ENCODE assay signal across 19 cellular contexts in the genomic region with DNA sequence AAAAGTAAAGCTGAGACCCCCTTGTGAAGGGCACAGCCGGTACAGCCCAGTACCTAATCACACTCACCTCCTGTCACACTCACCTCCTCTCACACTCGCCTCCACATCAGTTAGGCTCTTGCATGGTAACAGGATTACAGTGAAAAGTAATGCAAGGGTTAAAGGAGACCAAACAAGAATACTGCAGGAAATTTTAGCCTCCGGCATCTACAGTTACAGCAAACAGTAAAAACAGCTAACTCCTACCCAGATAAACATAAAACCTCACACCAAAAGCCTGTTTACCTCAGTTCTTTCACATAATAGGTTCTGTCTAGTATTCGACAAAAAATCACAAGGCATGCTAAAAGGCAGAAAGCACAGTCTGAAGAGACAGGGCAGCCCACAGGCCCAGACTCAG. TPM values are rescaled to one million over a fixed set of nuclear protein-coding genes. Genes with fewer than 3 reads are reported as not detected.
DNase-seq lines count a peak whose midpoint lies in the region; ATAC-seq, FAIRE-seq and TF ChIP-seq lines count a peak whose summit lies in the region.
"Had no signal": no experiment of that assay in that cellular context is flagged by ENCODE, and none has a peak within 500 bp of the region (broad histone marks: within the 10 kb centered on the region; RNA-seq: fewer than 3 reads in every experiment).

No MANE protein-coding gene starts in this region.

- H3K36me3 ChIP-seq in HepG2 (replicated peaks in 1 of 2; ENCODE audit: control insufficient read depth in 1 of 2, insufficient read depth in 2 of 2, low read length in 2 of 2) (no peaks in the 10 kb centered on the region), right lobe of liver (no peaks in the 10 kb centered on the region)

- POLR2A ChIA-PET in HepG2 (lab: Yijun Ruan, JAX) = no interaction called here

- H3K27ac Mint-ChIP-seq in glutamatergic neuron (ENCODE audit: unreplicated experiment) (peak overlapping the region; percentile 53), progenitor cell of endocrine pancreas (peak overlapping the region; percentile 15)
- H3K27ac Mint-ChIP-seq in stimulated activated naive B cell treated with anti-CD40 and anti-IgM and Interleukin-4, amounts not matched to agents 10 μg/mL and 1 μg/mL and 100 μg/mL, for 72 hours = no peak overlapping the region
- H3K27ac Mint-ChIP-seq: CD4-positive, CD25-positive, alpha-beta regulatory T cell had no signal

- TF ChIP-seq POLR2A in HepG2 (IDR thresholded peaks at IDR 0.05; ENCODE audit: insufficient read depth in 1 of 2, low read depth in 2 of 2, low read length in 2 of 2) = no peak
- no peak for TF ChIP-seq POLR2A in right lobe of liver (IDR thresholded peaks at IDR 0.05)

- BruUV-seq in HepG2 (replicated peaks; lab: Mats Ljungman, UMichigan) = no TSS peak

- no peak overlapping the region for H3K9ac ChIP-seq in HepG2 (ENCODE audit: insufficient read depth, low read depth, low read length)
- H3K9ac ChIP-seq: BLaER1 treated with 17β-estradiol and CSF1 and Interleukin-3, amounts not matched to agents 10 nM and 100 nM had no signal

- H3K4me1 Mint-ChIP-seq in glutamatergic neuron (ENCODE audit: low read depth, unreplicated experiment) (peaks cover 59% of the 10 kb centered on the region), progenitor cell of endocrine pancreas (ENCODE audit: low read depth) (peaks cover 11% of the 10 kb centered on the region)
- peaks cover 38 to 68% of the 10 kb centered on the region in 2 donors for H3K4me1 Mint-ChIP-seq in stimulated activated naive B cell treated with anti-CD40 and anti-IgM and Interleukin-4, amounts not matched to agents 10 μg/mL and 1 μg/mL and 100 μg/mL, for 72 hours

- no peak overlapping the region for H3K4me2 ChIP-seq in HepG2 (ENCODE audit: low read depth, low read length)

- WGBS in HepG2 (ENCODE audit: low lambda C conversion rate) = 93% methylated on average over 4 of the region's 4 CpGs
- 80% methylated on average over 3 of the region's 4 CpGs for WGBS in right lobe of liver (ENCODE audit: insufficient coverage, low coverage, low lambda C conversion rate, missing lambda C conversion rate)

- CTCF ChIA-PET in HepG2 (lab: Yijun Ruan, JAX; ENCODE audit: low intra/inter-chr PET ratio, low total read pairs) = no interaction called here

- H3K36me3 Mint-ChIP-seq in glutamatergic neuron (ENCODE audit: unreplicated experiment) (no peaks in the 10 kb centered on the region), progenitor cell of endocrine pancreas (ENCODE audit: insufficient read depth) (peaks cover 4% of the 10 kb centered on the region)
- peaks cover 18 to 23% of the 10 kb centered on the region in 2 donors for H3K36me3 Mint-ChIP-seq in stimulated activated naive B cell treated with anti-CD40 and anti-IgM and Interleukin-4, amounts not matched to agents 10 μg/mL and 1 μg/mL and 100 μg/mL, for 72 hours

- H3K4me3 ChIP-seq in HepG2 (replicated peaks in 1 of 3; ENCODE audit: insufficient read depth in 1 of 3, low read depth in 2 of 3, low read length in 3 of 3) = no peak overlapping the region
- no peak overlapping the region for H3K4me3 ChIP-seq in right lobe of liver
- H3K4me3 ChIP-seq: BLaER1 treated with 17β-estradiol and CSF1 and Interleukin-3, amounts not matched to agents 10 nM and 100 nM; GM12878 had no signal

- no peak for ATAC-seq in HepG2
- ATAC-seq in right lobe of liver = no peak
- ATAC-seq in HG03439 (IDR thresholded peaks at IDR 0.05; ENCODE audit: unreplicated experiment) = no peak
- no peak for ATAC-seq in stimulated activated naive B cell treated with anti-CD40 and anti-IgM and Interleukin-4, amounts not matched to agents 10 μg/mL and 1 μg/mL and 100 μg/mL, for 72 hours (replicated peaks)
- ATAC-seq: GM12878, HCT116 had no signal

- peak overlapping the region; percentile 4 for H3K4me3 Mint-ChIP-seq in glutamatergic neuron (ENCODE audit: unreplicated experiment)
- H3K4me3 Mint-ChIP-seq in progenitor cell of endocrine pancreas (ENCODE audit: low read depth) = no peak overlapping the region
- H3K4me3 Mint-ChIP-seq in stimulated activated naive B cell treated with anti-CD40 and anti-IgM and Interleukin-4, amounts not matched to agents 10 μg/mL and 1 μg/mL and 100 μg/mL, for 72 hours = no peak overlapping the region
- H3K4me3 Mint-ChIP-seq: CD4-positive, CD25-positive, alpha-beta regulatory T cell had no signal

- TF ChIP-seq CTCF in HepG2 (CRISPR knock-in tag; IDR thresholded peaks at IDR 0.05) (no peak), right lobe of liver (IDR thresholded peaks at IDR 0.05) (no peak), glutamatergic neuron (IDR thresholded peaks at IDR 0.05; ENCODE audit: partially characterized antibody, unreplicated experiment) (no peak), progenitor cell of endocrine pancreas (IDR thresholded peaks at IDR 0.05; ENCODE audit: unreplicated experiment) (no peak)

- no peaks in the 10 kb centered on the region for H3K27me3 Mint-ChIP-seq in glutamatergic neuron (ENCODE audit: unreplicated experiment)
- H3K27me3 Mint-ChIP-seq in progenitor cell of endocrine pancreas = peaks cover 2% of the 10 kb centered on the region
- no peaks in the 10 kb centered on the region for H3K27me3 Mint-ChIP-seq in stimulated activated naive B cell treated with anti-CD40 and anti-IgM and Interleukin-4, amounts not matched to agents 10 μg/mL and 1 μg/mL and 100 μg/mL, for 72 hours
- H3K27me3 Mint-ChIP-seq: CD4-positive, CD25-positive, alpha-beta regulatory T cell had no signal

- in situ Hi-C loops in HepG2 (cut with HindIII; ENCODE audit: extremely low pct_ligation_motif_present, low pct_unique_long_range_greater_than_20kb) = no loop called here

- no peak overlapping the region for H3K27ac ChIP-seq in HepG2 (ENCODE audit: extremely low read length, insufficient read depth, low read length)
- no peak overlapping the region for H3K27ac ChIP-seq in right lobe of liver
- H3K27ac ChIP-seq: BLaER1 treated with 17β-estradiol and CSF1 and Interleukin-3, amounts not matched to agents 10 nM and 100 nM had no signal

- H3K9me3 Mint-ChIP-seq in glutamatergic neuron (ENCODE audit: unreplicated experiment) (peaks cover 3% of the 10 kb centered on the region), progenitor cell of endocrine pancreas (ENCODE audit: low read depth) (peaks cover 4% of the 10 kb centered on the region)
- H3K9me3 Mint-ChIP-seq in stimulated activated naive B cell treated with anti-CD40 and anti-IgM and Interleukin-4, amounts not matched to agents 10 μg/mL and 1 μg/mL and 100 μg/mL, for 72 hours = no peaks in the 10 kb centered on the region

- intact Hi-C loops in HepG2 (cut with micrococcal nuclease; ENCODE audit: unreplicated experiment) = no loop called here
- intact Hi-C loops in right lobe of liver (cut with DNase I) = no loop called here

- FAIRE-seq in HepG2 (lab: Jason Lieb, UNC) = no peak
- FAIRE-seq: GM12878, GM18507, H54 had no signal

- TF ChIP-seq RAD21 in HepG2 (CRISPR knock-in tag; IDR thresholded peaks at IDR 0.05) = no peak

- H3K9me3 ChIP-seq in HepG2 (ENCODE audit: low read length) = no peaks in the 10 kb centered on the region
- H3K9me3 ChIP-seq in right lobe of liver = no peaks in the 10 kb centered on the region

- no peaks in the 10 kb centered on the region for H3K79me2 ChIP-seq in HepG2 (ENCODE audit: insufficient read depth, low read length)

- H3K4me1 ChIP-seq in HepG2 (ENCODE audit: insufficient read depth, low read length) (no peaks in the 10 kb centered on the region), right lobe of liver (no peaks in the 10 kb centered on the region)

- no peaks in the 10 kb centered on the region for H4K20me1 ChIP-seq in HepG2 (ENCODE audit: insufficient read depth, low read length)

- H3K27me3 ChIP-seq in HepG2 (ENCODE audit: control insufficient read depth in 1 of 2, insufficient read depth in 2 of 2, low read length in 2 of 2) (no peaks in the 10 kb centered on the region), right lobe of liver (no peaks in the 10 kb centered on the region)
- H3K27me3 ChIP-seq: BLaER1 treated with 17β-estradiol and CSF1 and Interleukin-3, amounts not matched to agents 10 nM and 100 nM had no signal

- TF ChIP-seq EP300 in HepG2 (IDR thresholded peaks at IDR 0.05; ENCODE audit: low read depth in 2 of 2, low read length in 2 of 2) (no peak), HepG2 (CRISPR knock-in tag; IDR thresholded peaks at IDR 0.05; ENCODE audit: borderline replicate concordance) (no peak)

- H2AFZ ChIP-seq in HepG2 (ENCODE audit: low read length) = no peak overlapping the region

- DNase-seq in HepG2 (ENCODE audit: low spot score) = no peak
- DNase-seq in right lobe of liver = no peak
- DNase-seq in glutamatergic neuron = no peak
- DNase-seq in progenitor cell of endocrine pancreas (ENCODE audit: low spot score, unreplicated experiment) = no peak
- DNase-seq in NCI-H1417 (lab: John Stamatoyannopoulos, UW) = no peak
- no peak for DNase-seq in stimulated activated naive B cell treated with anti-CD40 and anti-IgM and Interleukin-4, amounts not matched to agents 10 μg/mL and 1 μg/mL and 100 μg/mL, for 72 hours
- DNase-seq in islet precursor cell = no peak
- DNase-seq: 8988T; AML-193; Calu3; CD4-positive, CD25-positive, alpha-beta regulatory T cell; DMS 273 treated with DMSO at 0.1 percent for 48 hours; DMS79 had no signal

RNA-seq across cellular contexts. Expression of a gene that starts 55.6 kb away (rescaled TPM):
- total RNA-seq in HepG2 (2016; rRNA removed; fragmentation: Illumina TruSeq; extraction: Trizol) = 26.0 and 28.0 TPM in 2 replicates
- total RNA-seq in HepG2 (2016; cell fraction: cytosol; rRNA removed; fragmentation: Illumina TruSeq; extraction: Trizol; ENCODE audit: low read depth) = 38.2 and 38.5 TPM in 2 replicates
- total RNA-seq in HepG2 (2016; cell fraction: insoluble cytoplasmic fraction; rRNA removed; fragmentation: Illumina TruSeq; extraction: Trizol) = 24.7 and 29.3 TPM in 2 replicates
- total RNA-seq in HepG2 (2016; cell fraction: membrane; rRNA removed; fragmentation: Illumina TruSeq; extraction: Trizol) = 21.6 and 25.0 TPM in 2 replicates
- total RNA-seq in HepG2 (2016; cell fraction: nucleus; rRNA removed; fragmentation: Illumina TruSeq; extraction: Trizol) = 29.9 and 30.1 TPM in 2 replicates
- 12.7 and 15.4 TPM in 2 replicates for polyA plus RNA-seq in HepG2 (2011; rRNA removed)
- 12.8 and 14.3 TPM in 2 replicates for polyA plus RNA-seq in HepG2 (2011; cell fraction: cytosol; rRNA removed)
- polyA plus RNA-seq in HepG2 (2011; cell fraction: nucleus; rRNA removed) = 8.4 and 10.7 TPM in 2 replicates
- polyA plus RNA-seq in HepG2 (2012) = 7.3 and 8.6 TPM in 2 replicates
- 6.3 and 6.7 TPM in 2 replicates for polyA plus RNA-seq in HepG2 (2016; cell fraction: cytosol; fragmentation: Illumina TruSeq; extraction: Trizol; ENCODE audit: low read depth)
- 17.7 and 22.2 TPM in 2 replicates for polyA plus RNA-seq in HepG2 (2016; cell fraction: insoluble cytoplasmic fraction; fragmentation: Illumina TruSeq; extraction: Trizol; ENCODE audit: low read depth)
- 7.8 and 8.7 TPM in 2 replicates for polyA plus RNA-seq in HepG2 (2016; cell fraction: membrane; fragmentation: Illumina TruSeq; extraction: Trizol; ENCODE audit: low read depth)
- polyA plus RNA-seq in HepG2 (2016; cell fraction: nucleus; fragmentation: Illumina TruSeq; extraction: Trizol; ENCODE audit: insufficient read depth, low read depth) = 9.7 and 11.7 TPM in 2 replicates
- 53.8 and 71.4 TPM in 2 replicates for polyA minus RNA-seq in HepG2 (2011; rRNA and poly(A)+ RNA removed; ENCODE audit: low replicate concordance)
- polyA minus RNA-seq in HepG2 (2011; cell fraction: cytosol; rRNA and poly(A)+ RNA removed) = 9.6 and 10.5 TPM in 2 replicates
- 54.6 and 59.7 TPM in 2 replicates for polyA minus RNA-seq in HepG2 (2011; cell fraction: nucleus; rRNA and poly(A)+ RNA removed)
- 10 to 100 TPM in 5 of 6 experiments, 1 to 10 TPM in 1; 7.2 to 12.9 (median 11.7) TPM for total RNA-seq in right lobe of liver
- 14.2 TPM for total RNA-seq in glutamatergic neuron (ENCODE audit: unreplicated experiment)
- 20.2 and 20.8 TPM in 2 replicates for total RNA-seq in progenitor cell of endocrine pancreas

RNA-seq across cellular contexts. Expression of a gene that starts 56.2 kb away (rescaled TPM):
- total RNA-seq in HepG2 (2016; rRNA removed; fragmentation: Illumina TruSeq; extraction: Trizol) = 64.6 and 80.2 TPM in 2 replicates
- total RNA-seq in HepG2 (2016; cell fraction: cytosol; rRNA removed; fragmentation: Illumina TruSeq; extraction: Trizol; ENCODE audit: low read depth) = 73.1 and 82.6 TPM in 2 replicates
- total RNA-seq in HepG2 (2016; cell fraction: insoluble cytoplasmic fraction; rRNA removed; fragmentation: Illumina TruSeq; extraction: Trizol) = 63.7 and 77.9 TPM in 2 replicates
- total RNA-seq in HepG2 (2016; cell fraction: membrane; rRNA removed; fragmentation: Illumina TruSeq; extraction: Trizol) = 106 and 122 TPM in 2 replicates
- total RNA-seq in HepG2 (2016; cell fraction: nucleus; rRNA removed; fragmentation: Illumina TruSeq; extraction: Trizol) = 32.6 and 33.3 TPM in 2 replicates
- polyA plus RNA-seq in HepG2 (2011; rRNA removed) = 57.0 and 67.5 TPM in 2 replicates
- polyA plus RNA-seq in HepG2 (2011; cell fraction: cytosol; rRNA removed) = 51.3 and 61.3 TPM in 2 replicates
- polyA plus RNA-seq in HepG2 (2011; cell fraction: nucleus; rRNA removed) = 14.6 and 17.6 TPM in 2 replicates
- polyA plus RNA-seq in HepG2 (2012) = 54.2 and 60.4 TPM in 2 replicates
- polyA plus RNA-seq in HepG2 (2016; cell fraction: cytosol; fragmentation: Illumina TruSeq; extraction: Trizol; ENCODE audit: low read depth) = 97.6 and 109 TPM in 2 replicates
- polyA plus RNA-seq in HepG2 (2016; cell fraction: insoluble cytoplasmic fraction; fragmentation: Illumina TruSeq; extraction: Trizol; ENCODE audit: low read depth) = 80.7 and 81.4 TPM in 2 replicates
- 106 and 108 TPM in 2 replicates for polyA plus RNA-seq in HepG2 (2016; cell fraction: membrane; fragmentation: Illumina TruSeq; extraction: Trizol; ENCODE audit: low read depth)
- polyA plus RNA-seq in HepG2 (2016; cell fraction: nucleus; fragmentation: Illumina TruSeq; extraction: Trizol; ENCODE audit: insufficient read depth, low read depth) = 40.8 and 43.1 TPM in 2 replicates
- 29.2 and 36.0 TPM in 2 replicates for polyA minus RNA-seq in HepG2 (2011; rRNA and poly(A)+ RNA removed; ENCODE audit: low replicate concordance)
- 18.1 and 22.4 TPM in 2 replicates for polyA minus RNA-seq in HepG2 (2011; cell fraction: cytosol; rRNA and poly(A)+ RNA removed)
- 25.2 and 25.4 TPM in 2 replicates for polyA minus RNA-seq in HepG2 (2011; cell fraction: nucleus; rRNA and poly(A)+ RNA removed)
- total RNA-seq in right lobe of liver = 10 to 100 TPM in 2 of 6 experiments, 1 to 10 TPM in 4; 5.7 to 11.5 (median 8.5) TPM
- 29.5 TPM for total RNA-seq in glutamatergic neuron (ENCODE audit: unreplicated experiment)
- 34.4 and 34.5 TPM in 2 replicates for total RNA-seq in progenitor cell of endocrine pancreas
